Comparison of ENCODE assay signal across 20 cellular contexts in the genomic region with DNA sequence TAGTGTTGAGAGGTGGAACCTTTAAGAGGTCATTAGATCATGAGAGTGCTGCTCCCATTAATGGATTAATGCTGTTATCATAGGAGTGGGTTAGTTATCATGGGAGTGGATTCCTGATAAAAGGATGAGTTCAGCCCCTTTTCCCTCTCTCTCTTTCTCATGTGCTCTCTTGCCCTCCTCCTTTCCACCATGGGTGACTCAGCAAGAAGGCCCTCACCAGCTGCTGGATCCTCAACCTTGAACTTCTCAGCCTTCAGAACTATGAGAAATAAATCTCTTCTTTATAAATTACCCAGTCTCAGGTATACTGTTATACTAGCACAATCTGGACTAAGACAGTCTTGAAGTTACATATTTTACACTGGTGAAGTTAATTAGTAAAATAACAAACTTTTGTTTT.
"Had no signal": no experiment of that assay in that cellular context is flagged by ENCODE, and none has a peak within 500 bp of the region (broad histone marks: within the 10 kb centered on the region; RNA-seq: fewer than 3 reads in every experiment).

No MANE protein-coding gene starts in this region.

- H3K27ac Mint-ChIP-seq: memory B cell, natural killer cell, T-cell had no signal

- H3K4me1 Mint-ChIP-seq: memory B cell, natural killer cell, T-cell had no signal

- H3K27ac ChIP-seq: esophagus squamous epithelium, heart left ventricle, right atrium auricular region, transverse colon, vagina had no signal

- H3K27me3 ChIP-seq: esophagus squamous epithelium, heart left ventricle, right atrium auricular region, transverse colon, vagina had no signal

- H3K36me3 ChIP-seq: esophagus squamous epithelium, heart left ventricle, right atrium auricular region, transverse colon, vagina had no signal

- H3K4me1 ChIP-seq: esophagus squamous epithelium, heart left ventricle, right atrium auricular region, transverse colon, vagina had no signal

- H3K4me3 Mint-ChIP-seq: memory B cell, natural killer cell, T-cell had no signal

- H3K27me3 Mint-ChIP-seq: memory B cell had no signal

- H3K9me3 ChIP-seq: esophagus squamous epithelium, heart left ventricle, right atrium auricular region, transverse colon, vagina had no signal

- H3K4me2 ChIP-seq: smooth muscle cell had no signal

- ATAC-seq: activated CD4-positive, CD25-positive, alpha-beta regulatory T cell treated with anti-CD3 and anti-CD28 coated beads, Interleukin-2, amount 50 U/mL, for 24 hours; heart left ventricle; left lobe of liver; natural killer cell; T-cell had no signal

- H3K36me3 Mint-ChIP-seq: memory B cell, natural killer cell, T-cell had no signal

- H3K4me3 ChIP-seq: esophagus squamous epithelium, heart left ventricle, right atrium auricular region, smooth muscle cell, transverse colon, vagina had no signal

- DNase-seq: activated CD4-positive, alpha-beta T cell treated with anti-CD3 and anti-CD28 coated beads, Interleukin-2, amount 50 U/mL, for 1 hour; activated naive CD4-positive, alpha-beta T cell; activated T-cell treated with anti-CD3 and anti-CD28 coated beads for 4 hours; esophagus squamous epithelium; heart left ventricle; islet precursor cell; natural killer cell; nucleus accumbens; stimulated activated CD4-positive, alpha-beta T cell treated with anti-CD3 and anti-CD28 coated beads, Interleukin-4, amount 100 ng/mL, for 4 hours; stimulated activated CD8-positive, alpha-beta memory T cell treated with anti-CD3 and anti-CD28 coated beads, Interleukin-4, amount 100 ng/mL, for 48 hours; stimulated activated naive CD4-positive, alpha-beta T cell treated with Interleukin-2 at 50 U/mL for 16 hours; T-cell; T-helper 9 cell; transverse colon had no signal

- H3K9me3 Mint-ChIP-seq: memory B cell, natural killer cell, T-cell had no signal
